ENCODE assay signal across 8 cellular contexts in genomic region chr6:153511896-153512496, GRCh38.
DNase-seq lines count a peak whose midpoint lies in the region; ATAC-seq and TF ChIP-seq lines count a peak whose summit lies in the region.

No MANE protein-coding gene starts in this region.

- H3K9me3 Mint-ChIP-seq in activated naive CD8-positive, alpha-beta T cell treated with anti-CD3 and anti-CD28 coated beads, Interleukin-2, amount 50 U/mL, for 24 hours: no peaks in the 10 kb centered on the region
- no peaks in the 10 kb centered on the region for H3K9me3 Mint-ChIP-seq in activated naive CD8-positive, alpha-beta T cell treated with anti-CD3 and anti-CD28 coated beads for 36 hours
- peaks cover 11% of the 10 kb centered on the region for H3K9me3 Mint-ChIP-seq in WTC11
- H3K9me3 Mint-ChIP-seq in T-helper 2 cell treated with Interferon-gamma antibody and Interleukin-4, amounts not matched to agents 5 μg/mL and 100 μg/mL, for 36 hours: no peaks in the 10 kb centered on the region

- no peaks in the 10 kb centered on the region for H3K36me3 Mint-ChIP-seq in activated naive CD8-positive, alpha-beta T cell treated with anti-CD3 and anti-CD28 coated beads, Interleukin-2, amount 50 U/mL, for 24 hours (ENCODE audit: low read depth)
- no peaks in the 10 kb centered on the region for H3K36me3 Mint-ChIP-seq in activated naive CD8-positive, alpha-beta T cell treated with anti-CD3 and anti-CD28 coated beads for 36 hours
- H3K36me3 Mint-ChIP-seq in WTC11: no peaks in the 10 kb centered on the region; the same call in 1 of the 2 replicates
- H3K36me3 Mint-ChIP-seq in T-helper 2 cell treated with Interferon-gamma antibody and Interleukin-4, amounts not matched to agents 5 μg/mL and 100 μg/mL, for 36 hours (ENCODE audit: low read depth): no peaks in the 10 kb centered on the region

- H2AFZ ChIP-seq in HCT116 (ENCODE audit: low read depth, low read length, poor library complexity, severe bottlenecking): peak overlapping the region; percentile 22

- WGBS in suprapubic skin: 27% methylated on average over 2 of the region's 2 CpGs

- H3K9ac ChIP-seq in HCT116 (ENCODE audit: low read length): no peak overlapping the region

- no peak overlapping the region for H3K27ac Mint-ChIP-seq in activated naive CD8-positive, alpha-beta T cell treated with anti-CD3 and anti-CD28 coated beads, Interleukin-2, amount 50 U/mL, for 24 hours
- no peak overlapping the region for H3K27ac Mint-ChIP-seq in activated naive CD8-positive, alpha-beta T cell treated with anti-CD3 and anti-CD28 coated beads for 36 hours
- no peak overlapping the region for H3K27ac Mint-ChIP-seq in WTC11
- no peak overlapping the region for H3K27ac Mint-ChIP-seq in T-helper 2 cell treated with Interferon-gamma antibody and Interleukin-4, amounts not matched to agents 5 μg/mL and 100 μg/mL, for 36 hours

- H3K4me3 ChIP-seq in HCT116 (replicated peaks in 1 of 2; ENCODE audit: low read depth in 1 of 2, low read length in 2 of 2): no peak overlapping the region
- no peak overlapping the region for H3K4me3 ChIP-seq in right atrium auricular region
- no peak overlapping the region for H3K4me3 ChIP-seq in suprapubic skin

- no peaks in the 10 kb centered on the region for H3K9me3 ChIP-seq in HCT116 (ENCODE audit: control insufficient read depth in 1 of 2, insufficient read depth in 1 of 2, low read depth in 1 of 2, low read length in 2 of 2)
- no peaks in the 10 kb centered on the region for H3K9me3 ChIP-seq in right atrium auricular region
- no peaks in the 10 kb centered on the region for H3K9me3 ChIP-seq in suprapubic skin

- no peak for TF ChIP-seq EP300 in suprapubic skin (IDR thresholded peaks at IDR 0.05)

- CTCF ChIA-PET in HCT116 (lab: Charles Lee): interaction anchor here (0.5 to 1.5 kb wide), 2 partner anchors 281 to 293 kb away, joined by 3 to 4 read pairs; no protein-coding TSS in a partner anchor
- CTCF ChIA-PET in WTC11 (lab: Charles Lee): no interaction called here

- no peak for TF ChIP-seq POLR2A in HCT116 (IDR thresholded peaks at IDR 0.05; ENCODE audit: borderline replicate concordance, extremely low read depth, insufficient read depth, insufficient read length)
- no peak for TF ChIP-seq POLR2A in suprapubic skin (IDR thresholded peaks at IDR 0.05)

- RAD21 ChIA-PET in HCT116 (lab: Charles Lee; ENCODE audit: low non-redundant PET in 1 of 2, low total read pairs in 2 of 2, uncharacterized antibody in 2 of 2, unreplicated experiment in 2 of 2): no interaction called here

- peak; percentile 56 for TF ChIP-seq RAD21 in HCT116 (IDR thresholded peaks at IDR 0.05; ENCODE audit: low read depth)

- H3K4me1 ChIP-seq in HCT116 (ENCODE audit: control insufficient read depth in 1 of 2, insufficient read depth in 2 of 2, low read length in 2 of 2): no peaks in the 10 kb centered on the region; a peak in 1 of 4 replicates
- H3K4me1 ChIP-seq in right atrium auricular region: no peaks in the 10 kb centered on the region
- no peaks in the 10 kb centered on the region for H3K4me1 ChIP-seq in suprapubic skin

- POLR2A ChIA-PET in HCT116 (lab: Charles Lee): no interaction called here
- POLR2A ChIA-PET in WTC11 (lab: Charles Lee): no interaction called here

- H4K20me1 ChIP-seq in HCT116 (ENCODE audit: insufficient read depth): no peaks in the 10 kb centered on the region

- DNase-seq in activated naive CD8-positive, alpha-beta T cell treated with anti-CD3 and anti-CD28 coated beads, Interleukin-2, amount 50 U/mL, for 24 hours: no peak
- DNase-seq in activated naive CD8-positive, alpha-beta T cell treated with anti-CD3 and anti-CD28 coated beads for 36 hours: no peak
- DNase-seq in HCT116 (ENCODE audit: low read depth, low spot score): peak; percentile 8
- peak; percentile 19 for DNase-seq in LHCN-M2 (ENCODE audit: low read depth)
- no peak for DNase-seq in WTC11 (ENCODE audit: low spot score)
- no peak for DNase-seq in right atrium auricular region (ENCODE audit: low spot score)
- no peak for DNase-seq in suprapubic skin (ENCODE audit: low spot score in 2 of 2)
- no peak for DNase-seq in T-helper 2 cell treated with Interferon-gamma antibody and Interleukin-4, amounts not matched to agents 5 μg/mL and 100 μg/mL, for 36 hours (ENCODE audit: low spot score)

- no peaks in the 10 kb centered on the region for H3K9me2 ChIP-seq in HCT116 (ENCODE audit: insufficient read depth)

- TF ChIP-seq CTCF in HCT116 (IDR thresholded peaks at IDR 0.05 in 2 of 3, conservative IDR thresholded peaks at IDR 0.05 in 1 of 3; ENCODE audit: borderline replicate concordance in 1 of 3, insufficient read depth in 1 of 3, low read depth in 2 of 3, low read length in 2 of 3): peak; percentile 33 to 58 (median 43); a peak in 4 of 6 replicates
- peak; percentile 65 for TF ChIP-seq CTCF in WTC11 (IDR thresholded peaks at IDR 0.05)
- peak; percentile 48 to 72 for TF ChIP-seq CTCF in right atrium auricular region (IDR thresholded peaks at IDR 0.05)
- TF ChIP-seq CTCF in suprapubic skin (IDR thresholded peaks at IDR 0.05): peak; percentile 6 to 53

- intact Hi-C loops in HCT116 (cut with micrococcal nuclease): loop anchor here (1.0 to 5.0 kb wide), 2 partner anchors 281 to 480 kb away; no protein-coding TSS in a partner anchor

- H3K27ac ChIP-seq in HCT116 (ENCODE audit: low read depth, low read length) (no peak overlapping the region), right atrium auricular region (no peak overlapping the region), suprapubic skin (no peak overlapping the region)

- no peaks in the 10 kb centered on the region for H3K4me1 Mint-ChIP-seq in activated naive CD8-positive, alpha-beta T cell treated with anti-CD3 and anti-CD28 coated beads, Interleukin-2, amount 50 U/mL, for 24 hours
- no peaks in the 10 kb centered on the region for H3K4me1 Mint-ChIP-seq in activated naive CD8-positive, alpha-beta T cell treated with anti-CD3 and anti-CD28 coated beads for 36 hours
- no peaks in the 10 kb centered on the region for H3K4me1 Mint-ChIP-seq in WTC11
- H3K4me1 Mint-ChIP-seq in T-helper 2 cell treated with Interferon-gamma antibody and Interleukin-4, amounts not matched to agents 5 μg/mL and 100 μg/mL, for 36 hours (ENCODE audit: low read depth): no peaks in the 10 kb centered on the region

- no peaks in the 10 kb centered on the region for H3K79me2 ChIP-seq in HCT116 (ENCODE audit: insufficient read depth, low read length)

- H3K4me2 ChIP-seq in HCT116 (ENCODE audit: low read length): no peak overlapping the region

- no TSS peak for BruUV-seq in HCT116 (replicated peaks; lab: Mats Ljungman, UMichigan)

- 0 out of 2 replicates have a peak, but pooled peaks cover 5% of the 10 kb centered on the region for H3K27me3 ChIP-seq in HCT116 (ENCODE audit: insufficient read depth, low read length)
- no peaks in the 10 kb centered on the region for H3K27me3 ChIP-seq in right atrium auricular region
- H3K27me3 ChIP-seq in suprapubic skin: no peaks in the 10 kb centered on the region

- ATAC-seq in activated naive CD8-positive, alpha-beta T cell treated with anti-CD3 and anti-CD28 coated beads, Interleukin-2, amount 50 U/mL, for 24 hours: peak; percentile 46
- ATAC-seq in HCT116 (peak; percentile 84), WTC11 (peak; percentile 84)

- no peaks in the 10 kb centered on the region for H3K27me3 Mint-ChIP-seq in activated naive CD8-positive, alpha-beta T cell treated with anti-CD3 and anti-CD28 coated beads, Interleukin-2, amount 50 U/mL, for 24 hours
- no peaks in the 10 kb centered on the region for H3K27me3 Mint-ChIP-seq in activated naive CD8-positive, alpha-beta T cell treated with anti-CD3 and anti-CD28 coated beads for 36 hours
- no peaks in the 10 kb centered on the region for H3K27me3 Mint-ChIP-seq in WTC11 (ENCODE audit: low read depth)
- no peaks in the 10 kb centered on the region for H3K27me3 Mint-ChIP-seq in T-helper 2 cell treated with Interferon-gamma antibody and Interleukin-4, amounts not matched to agents 5 μg/mL and 100 μg/mL, for 36 hours (ENCODE audit: low read depth)

- H3K36me3 ChIP-seq in HCT116 (ENCODE audit: control insufficient read depth in 1 of 2, insufficient read depth in 2 of 2, low read length in 2 of 2) (no peaks in the 10 kb centered on the region), right atrium auricular region (no peaks in the 10 kb centered on the region), suprapubic skin (no peaks in the 10 kb centered on the region)

- no peak overlapping the region for H3K4me3 Mint-ChIP-seq in activated naive CD8-positive, alpha-beta T cell treated with anti-CD3 and anti-CD28 coated beads, Interleukin-2, amount 50 U/mL, for 24 hours
- H3K4me3 Mint-ChIP-seq in activated naive CD8-positive, alpha-beta T cell treated with anti-CD3 and anti-CD28 coated beads for 36 hours: no peak overlapping the region
- no peak overlapping the region for H3K4me3 Mint-ChIP-seq in WTC11
- no peak overlapping the region for H3K4me3 Mint-ChIP-seq in T-helper 2 cell treated with Interferon-gamma antibody and Interleukin-4, amounts not matched to agents 5 μg/mL and 100 μg/mL, for 36 hours

TF ChIP-seq in HCT116, 20 proteins besides CTCF, POLR2A, EP300 and RAD21 (continues in another document):
- no peak for TF ChIP-seq CBX3 (IDR thresholded peaks at IDR 0.05; ENCODE audit: low read depth)
- no peak for TF ChIP-seq JUND (IDR thresholded peaks at IDR 0.05)
- no peak for TF ChIP-seq POLR2AphosphoS5 (IDR thresholded peaks at IDR 0.05; ENCODE audit: low read depth, low read length)
- TF ChIP-seq ATF3 (IDR thresholded peaks at IDR 0.05): no peak
- TF ChIP-seq SIN3A (IDR thresholded peaks at IDR 0.05; ENCODE audit: low read depth): no peak
- TF ChIP-seq ELF1 (IDR thresholded peaks at IDR 0.05; ENCODE audit: borderline replicate concordance, low read depth): no peak
- TF ChIP-seq EZH2phosphoT487 (IDR thresholded peaks at IDR 0.05; ENCODE audit: borderline replicate concordance): no peak
- TF ChIP-seq ZFX (IDR thresholded peaks at IDR 0.05): no peak

TF ChIP-seq in WTC11, 78 proteins besides CTCF, POLR2A, EP300 and RAD21:
- no peak for TF ChIP-seq NFATC4 (CRISPR knock-in tag; IDR thresholded peaks at IDR 0.05)
- TF ChIP-seq TCF7 (CRISPR knock-in tag; IDR thresholded peaks at IDR 0.05; ENCODE audit: low read depth): no peak
- no peak for TF ChIP-seq NR2C2 (CRISPR knock-in tag; IDR thresholded peaks at IDR 0.05)

Comparison
In these comparisons a context has a peak if more than half of its experiments do, and no peak if none do; other contexts are left out.
1. DNase-seq: peak in HCT116 (single experiment) and LHCN-M2 (single experiment); none in activated naive CD8-positive, alpha-beta T cell treated with anti-CD3 and anti-CD28 coated beads, Interleukin-2, amount 50 U/mL, for 24 hours (single experiment), activated naive CD8-positive, alpha-beta T cell treated with anti-CD3 and anti-CD28 coated beads for 36 hours (single experiment), WTC11 (single experiment), right atrium auricular region (single experiment), suprapubic skin (0 of 2) and T-helper 2 cell treated with Interferon-gamma antibody and Interleukin-4, amounts not matched to agents 5 μg/mL and 100 μg/mL, for 36 hours (single experiment).
2. Peak in every context shown above with its lines, with median percentiles within 50 percentile points of each other: ATAC-seq and CTCF ChIP-seq.